12 cellular contexts compared by ENCODE assay signal in genomic region chr16:73066321-73066926, GRCh38. TPM values are rescaled to one million over a fixed set of nuclear protein-coding genes. Genes with fewer than 3 reads are reported as not detected.
A peak's percentile ranks its signal among the peaks of the same experiment; 100 is the strongest.
DNase-seq lines count a peak whose midpoint lies in the region; ATAC-seq, FAIRE-seq and TF ChIP-seq lines count a peak whose summit lies in the region.
"Had no signal": no experiment of that assay in that cellular context is flagged by ENCODE, and none has a peak within 500 bp of the region (broad histone marks: within the 10 kb centered on the region; RNA-seq: fewer than 3 reads in every experiment).

No MANE protein-coding gene starts in this region.

- FAIRE-seq in GM19239 (lab: Jason Lieb, UNC), result no peak
- FAIRE-seq: GM12892, K562 had no signal

- H3K27me3 ChIP-seq in GM06990 (replicated peaks; ENCODE audit: control insufficient read depth, insufficient read depth, low read length), result peaks cover 9% of the 10 kb centered on the region
- H3K27me3 ChIP-seq in liver (ENCODE audit: control insufficient read depth in 4 of 4, insufficient read depth in 4 of 4, low read length in 3 of 4), result peaks cover 0 to 10% (median 4%) of the 10 kb centered on the region in 4 donors
- H3K27me3 ChIP-seq in skeletal muscle satellite cell (ENCODE audit: control insufficient read depth, insufficient read depth, low read length), result no peaks in the 10 kb centered on the region

- no peaks in the 10 kb centered on the region for H3K79me2 ChIP-seq in OCI-LY7 (ENCODE audit: insufficient read depth, low read depth, low read length)

- H4K20me1 ChIP-seq in OCI-LY7 (ENCODE audit: insufficient read depth, low read length), result no peaks in the 10 kb centered on the region

- WGBS in liver, result 15% methylated on average over 49 of the region's 49 CpGs

- H3K9ac ChIP-seq in liver (ENCODE audit: low read depth in 1 of 2, low read length in 2 of 2) (no peak overlapping the region), skeletal muscle satellite cell (ENCODE audit: low read depth, low read length) (peak overlapping the region; percentile 85)

- peak overlapping the region; percentile 84 for H3K4me2 ChIP-seq in skeletal muscle satellite cell (ENCODE audit: low read length)
- no peak overlapping the region for H3K4me2 ChIP-seq in OCI-LY7 (ENCODE audit: low read length)

- no peak overlapping the region for H2AFZ ChIP-seq in OCI-LY7 (ENCODE audit: low read length)

- intact Hi-C loops in OCI-LY7 (cut with micrococcal nuclease; ENCODE audit: unreplicated experiment), result no loop called here

- no TSS peak for BruUV-seq in OCI-LY7 (replicated peaks; lab: Mats Ljungman, UMichigan)

- POLR2A ChIA-PET in OCI-LY7 (lab: Charles Lee), result no interaction called here

- TF ChIP-seq RAD21 in liver (IDR thresholded peaks at IDR 0.05), result no peak

- DNase-seq in GM06990 (ENCODE audit: extremely low read depth, insufficient read length) (no peak), choroid plexus epithelial cell (ENCODE audit: low read depth) (no peak), GM19239 (ENCODE audit: insufficient read length, low spot score) (no peak), OCI-LY7 (ENCODE audit: low spot score) (no peak)
- DNase-seq: CD8-positive, alpha-beta T cell; naive thymus-derived CD4-positive, alpha-beta T cell had no signal

- H3K4me3 ChIP-seq in GM06990 (replicated peaks; ENCODE audit: low read depth, low read length) (no peak overlapping the region), choroid plexus epithelial cell (ENCODE audit: low read depth, low read length) (peak overlapping the region; percentile 26), liver (ENCODE audit: low read depth in 1 of 3, low read length in 3 of 3) (no peak overlapping the region), skeletal muscle satellite cell (ENCODE audit: low read length) (peak overlapping the region; percentile 59), OCI-LY7 (ENCODE audit: low read depth, low read length, poor library complexity, severe bottlenecking) (no peak overlapping the region)
- H3K4me3 ChIP-seq: K562 had no signal

- H3K9me3 ChIP-seq in liver (ENCODE audit: control insufficient read depth in 4 of 4, low read length in 3 of 4) (no peaks in the 10 kb centered on the region), skeletal muscle satellite cell (replicated peaks; ENCODE audit: low read length) (no peaks in the 10 kb centered on the region), OCI-LY7 (ENCODE audit: low read length) (no peaks in the 10 kb centered on the region)

- TF ChIP-seq CTCF in GM06990 (IDR thresholded peaks at IDR 0.05; ENCODE audit: insufficient read depth, low read length, poor library complexity, severe bottlenecking) (peak; percentile 12), choroid plexus epithelial cell (conservative IDR thresholded peaks at IDR 0.05; ENCODE audit: low read depth, low read length) (no peak), liver (IDR thresholded peaks at IDR 0.05; ENCODE audit: low read depth, low read length, missing input control) (no peak), OCI-LY7 (conservative IDR thresholded peaks at IDR 0.05; ENCODE audit: low read length) (no peak)

- H3K27ac ChIP-seq in liver (ENCODE audit: low read depth in 1 of 2, low read length in 2 of 2), result peak overlapping the region; percentile 3 to 36
- no peak overlapping the region for H3K27ac ChIP-seq in OCI-LY7 (ENCODE audit: low read depth, low read length, poor library complexity, severe bottlenecking)

- no peak for ATAC-seq in GM19452 (IDR thresholded peaks at IDR 0.05; ENCODE audit: unreplicated experiment)
- no peak for ATAC-seq in HG02798 (IDR thresholded peaks at IDR 0.05; ENCODE audit: poor library complexity, unreplicated experiment)
- ATAC-seq: CD8-positive, alpha-beta T cell; K562 had no signal

- H3K9me2 ChIP-seq in OCI-LY7 (ENCODE audit: insufficient read depth, low read length), result no peaks in the 10 kb centered on the region

- H3K4me1 ChIP-seq in liver (ENCODE audit: control insufficient read depth in 4 of 4, insufficient read depth in 4 of 4, low read length in 3 of 4), result peaks cover 5 to 32% (median 19%) of the 10 kb centered on the region in 4 donors
- H3K4me1 ChIP-seq in skeletal muscle satellite cell (ENCODE audit: control insufficient read depth, insufficient read depth, low read length), result peaks cover 76% of the 10 kb centered on the region
- H3K4me1 ChIP-seq in OCI-LY7 (ENCODE audit: insufficient read depth, low read length, poor library complexity, severe bottlenecking), result no peaks in the 10 kb centered on the region

- CTCF ChIA-PET in OCI-LY7 (lab: Charles Lee; ENCODE audit: unreplicated experiment), result no interaction called here

- H3K36me3 ChIP-seq in GM06990 (ENCODE audit: control insufficient read depth, insufficient read depth, low read length), result no peaks in the 10 kb centered on the region
- H3K36me3 ChIP-seq in liver (ENCODE audit: control insufficient read depth in 4 of 4, insufficient read depth in 3 of 4, low read depth in 1 of 4, low read length in 3 of 4), result no peaks in the 10 kb centered on the region
- H3K36me3 ChIP-seq in skeletal muscle satellite cell (ENCODE audit: insufficient read depth, low read length), result no peaks in the 10 kb centered on the region
- no peaks in the 10 kb centered on the region for H3K36me3 ChIP-seq in OCI-LY7 (ENCODE audit: insufficient read depth, low read length)

TF ChIP-seq in liver, 16 proteins besides CTCF, POLR2A, EP300 and RAD21:
- TF ChIP-seq FOXA2 (IDR thresholded peaks at IDR 0.05), result no peak
- TF ChIP-seq REST (IDR thresholded peaks at IDR 0.05), result no peak
- TF ChIP-seq ATF3 (IDR thresholded peaks at IDR 0.05), result no peak
- TF ChIP-seq SP1 (IDR thresholded peaks at IDR 0.05), result no peak

RNA-seq across cellular contexts. Expression of gene ZFHX3, which starts 18.5 kb away (rescaled TPM):
- total RNA-seq in liver (1 to 10 TPM; 3.5 to 5.9 TPM), OCI-LY7 (2022) (5.7 and 6.2 TPM in 2 replicates)
- 1 to 10 TPM; 1.5 to 2.5 TPM for polyA plus RNA-seq in liver
- total RNA-seq in skeletal muscle satellite cell (2012; rRNA removed), result 5.1 and 8.3 TPM in 2 replicates
- 0.77 and 1.3 TPM in 2 replicates for total RNA-seq in OCI-LY7 (2014; rRNA removed; shearing (Covaris generic))

Comparison
In these comparisons a context has a peak if more than half of its experiments do, and no peak if none do; other contexts are left out.
1. H3K4me3 ChIP-seq: peak in choroid plexus epithelial cell (single experiment) and skeletal muscle satellite cell (single experiment); none in GM06990 (single experiment), liver (0 of 3) and OCI-LY7 (single experiment).